ENCODE assay signal across 14 cellular contexts in genomic region chr11:87356428-87356827, GRCh38.
"Had no signal": no experiment of that assay in that cellular context is flagged by ENCODE, and none has a peak within 500 bp of the region (broad histone marks: within the 10 kb centered on the region; RNA-seq: fewer than 3 reads in every experiment).

No MANE protein-coding gene starts in this region.

- H3K9me3 ChIP-seq: prostate gland had no signal

- H3K4me3 ChIP-seq: prostate gland, skin epidermis had no signal

- H3K27ac ChIP-seq: prostate gland, skin epidermis had no signal

- H3K36me3 ChIP-seq: prostate gland had no signal

- DNase-seq: activated CD4-positive, alpha-beta T cell treated with anti-CD3 and anti-CD28 coated beads, Interleukin-2, amount 50 U/mL, for 1 hour; activated naive CD8-positive, alpha-beta T cell treated with anti-CD3 and anti-CD28 coated beads, Interleukin-2, amount 10 ng/mL, durations not matched to agents 7 days and 5 days; effector memory CD4-positive, alpha-beta T cell; foreskin melanocyte; stimulated activated CD4-positive, alpha-beta T cell treated with anti-CD3 and anti-CD28 coated beads, Interleukin-4, amount 100 ng/mL, for 4 hours; stimulated activated CD8-positive, alpha-beta memory T cell treated with anti-CD3 and anti-CD28 coated beads, Interleukin-4, amount 100 ng/mL, for 48 hours; stimulated activated naive CD4-positive, alpha-beta T cell treated with Interleukin-2 at 50 U/mL for 16 hours; substantia nigra; T-helper 9 cell; trophoblast cell had no signal

- ATAC-seq: activated CD4-positive, CD25-positive, alpha-beta regulatory T cell treated with anti-CD3 and anti-CD28 coated beads, Interleukin-2, amount 50 U/mL, for 24 hours; right cardiac atrium had no signal

- H3K4me1 ChIP-seq: prostate gland had no signal
